Comparison of ENCODE assay signal across 20 cellular contexts in the genomic region with DNA sequence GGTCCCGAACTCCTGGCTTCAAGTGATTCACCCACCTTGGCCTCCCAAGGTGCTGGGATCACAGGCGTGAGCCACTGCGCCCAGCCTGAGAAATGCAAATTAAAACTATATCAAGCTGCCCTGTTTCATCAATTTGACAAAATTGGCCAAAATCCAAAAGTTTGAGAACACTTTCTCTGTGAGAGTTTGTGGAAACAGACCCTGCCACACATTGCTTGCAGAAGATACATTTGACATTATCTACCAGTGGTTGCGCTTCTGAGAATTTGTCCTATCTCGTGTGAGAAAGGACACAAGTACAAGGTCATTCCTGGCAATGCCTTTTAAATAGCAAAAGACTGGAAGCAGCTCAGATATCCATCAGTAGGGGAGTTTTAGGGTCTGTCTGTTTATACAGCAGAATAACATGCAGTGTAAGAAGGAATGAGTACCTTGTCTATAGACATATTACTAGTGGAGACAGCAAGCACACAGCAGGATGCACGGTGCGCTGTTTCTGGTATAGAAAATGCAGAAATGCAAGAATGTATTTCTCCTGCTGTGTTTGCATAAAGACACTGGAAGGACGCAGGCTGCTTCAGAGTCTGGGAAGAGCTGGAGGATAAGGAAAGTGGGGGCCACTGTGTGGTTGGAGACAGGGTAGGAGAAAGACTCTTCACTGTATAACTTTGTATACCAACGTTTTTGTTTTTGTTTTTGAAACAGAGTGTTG. TPM values are rescaled to one million over a fixed set of nuclear protein-coding genes. Genes with fewer than 3 reads are reported as not detected.
DNase-seq lines count a peak whose midpoint lies in the region; ATAC-seq and TF ChIP-seq lines count a peak whose summit lies in the region.
"Had no signal": no experiment of that assay in that cellular context is flagged by ENCODE, and none has a peak within 500 bp of the region (broad histone marks: within the 10 kb centered on the region; RNA-seq: fewer than 3 reads in every experiment).

No MANE protein-coding gene starts in this region.

- H3K4me1 Mint-ChIP-seq in activated naive CD4-positive, alpha-beta T cell treated with anti-CD3 and anti-CD28 coated beads for 36 hours (ENCODE audit: low read depth) = peaks cover 32% of the 10 kb centered on the region
- H3K4me1 Mint-ChIP-seq in activated B cell treated with CpG ODN at 0.5 μM for 24 hours = peaks cover 37% of the 10 kb centered on the region
- peaks cover 25 to 53% (median 40%) of the 10 kb centered on the region in 4 donors for H3K4me1 Mint-ChIP-seq in naive thymus-derived CD8-positive, alpha-beta T cell

- H3K4me3 ChIP-seq in HEK293 (ENCODE audit: low read depth, low read length) = no peak overlapping the region
- H3K4me3 ChIP-seq: coronary artery, uterus had no signal

- no peaks in the 10 kb centered on the region; a peak in 1 of 3 replicates for H3K36me3 ChIP-seq in HEK293 (ENCODE audit: control insufficient read depth in 2 of 2, insufficient read depth in 1 of 2, low read length in 2 of 2)
- H3K36me3 ChIP-seq: uterus had no signal

- no peak for TF ChIP-seq CTCF in HEK293 (tag by site-specific recombination; IDR thresholded peaks at IDR 0.05)
- TF ChIP-seq CTCF in activated B cell treated with CpG ODN at 0.5 μM for 24 hours (IDR thresholded peaks at IDR 0.05) = no peak

- CTCF ChIA-PET in activated naive CD4-positive, alpha-beta T cell treated with anti-CD3 and anti-CD28 coated beads for 36 hours (lab: Charles Lee) = no interaction called here
- CTCF ChIA-PET in HEK293 (lab: Yijun Ruan, JAX) (interaction anchor here (0.6 to 1.1 kb wide), 3 partner anchors 62 to 67 kb away, joined by 3 to 4 read pairs (median 3); no protein-coding TSS in a partner anchor), activated B cell treated with CpG ODN at 0.5 μM for 24 hours (lab: Charles Lee) (no interaction called here)

- H3K4me3 Mint-ChIP-seq in activated naive CD4-positive, alpha-beta T cell treated with anti-CD3 and anti-CD28 coated beads for 36 hours = peak overlapping the region; percentile 38
- peak overlapping the region; percentile 53 for H3K4me3 Mint-ChIP-seq in activated B cell treated with CpG ODN at 0.5 μM for 24 hours
- H3K4me3 Mint-ChIP-seq in naive thymus-derived CD8-positive, alpha-beta T cell = peak overlapping the region in 8 of 10 donors; percentile 40 to 80 (median 64)

- no peaks in the 10 kb centered on the region for H3K9me3 Mint-ChIP-seq in activated naive CD4-positive, alpha-beta T cell treated with anti-CD3 and anti-CD28 coated beads for 36 hours
- H3K9me3 Mint-ChIP-seq in activated naive CD4-positive, alpha-beta T cell treated with anti-CD3 and anti-CD28 coated beads, Interleukin-2, amount 50 U/mL, for 72 hours = peaks cover 0 to 3% of the 10 kb centered on the region in 2 donors
- no peaks in the 10 kb centered on the region for H3K9me3 Mint-ChIP-seq in activated B cell treated with CpG ODN at 0.5 μM for 24 hours
- no peaks in the 10 kb centered on the region for H3K9me3 Mint-ChIP-seq in naive thymus-derived CD8-positive, alpha-beta T cell

- H3K9me3 ChIP-seq in HEK293 (ENCODE audit: control insufficient read depth, insufficient read depth, low read depth, low read length) = no peaks in the 10 kb centered on the region
- H3K9me3 ChIP-seq: uterus had no signal

- peak overlapping the region; percentile 78 for H3K27ac Mint-ChIP-seq in activated naive CD4-positive, alpha-beta T cell treated with anti-CD3 and anti-CD28 coated beads for 36 hours
- peak overlapping the region in 1 of 2 donors; percentile 75 for H3K27ac Mint-ChIP-seq in activated naive CD4-positive, alpha-beta T cell treated with anti-CD3 and anti-CD28 coated beads, Interleukin-2, amount 50 U/mL, for 72 hours
- peak overlapping the region; percentile 88 for H3K27ac Mint-ChIP-seq in activated B cell treated with CpG ODN at 0.5 μM for 24 hours
- peak overlapping the region; percentile 69 to 95 (median 88) for H3K27ac Mint-ChIP-seq in naive thymus-derived CD8-positive, alpha-beta T cell

- no peaks in the 10 kb centered on the region for H3K27me3 Mint-ChIP-seq in activated naive CD4-positive, alpha-beta T cell treated with anti-CD3 and anti-CD28 coated beads for 36 hours (ENCODE audit: low read depth)
- no peaks in the 10 kb centered on the region for H3K27me3 Mint-ChIP-seq in activated B cell treated with CpG ODN at 0.5 μM for 24 hours
- peaks cover 0 to 3% (median 0%) of the 10 kb centered on the region in 5 donors for H3K27me3 Mint-ChIP-seq in naive thymus-derived CD8-positive, alpha-beta T cell

- H3K27ac ChIP-seq in HEK293 (ENCODE audit: extremely low read depth, low read depth, low read length) = no peak overlapping the region
- H3K27ac ChIP-seq: coronary artery, uterus had no signal

- ATAC-seq in activated naive CD4-positive, alpha-beta T cell treated with anti-CD3 and anti-CD28 coated beads, Interleukin-2, amount 50 U/mL, for 72 hours = no peak
- ATAC-seq in activated B cell treated with CpG ODN at 0.5 μM for 24 hours (ENCODE audit: low read depth) = no peak
- no peak for ATAC-seq in naive thymus-derived CD8-positive, alpha-beta T cell
- ATAC-seq in GM21381 (IDR thresholded peaks at IDR 0.05; ENCODE audit: unreplicated experiment) = no peak
- ATAC-seq: left cardiac atrium had no signal

- no peak for DNase-seq in activated naive CD4-positive, alpha-beta T cell treated with anti-CD3 and anti-CD28 coated beads for 36 hours
- no peak for DNase-seq in activated naive CD4-positive, alpha-beta T cell treated with anti-CD3 and anti-CD28 coated beads, Interleukin-2, amount 50 U/mL, for 72 hours (ENCODE audit: low spot score in 2 of 2)
- DNase-seq in activated B cell treated with CpG ODN at 0.5 μM for 24 hours (no peak), NCI-H82 (lab: John Stamatoyannopoulos, UW) (no peak), hippocampal formation (lab: John Stamatoyannopoulos, UW) (no peak)
- no peak for DNase-seq in naive thymus-derived CD8-positive, alpha-beta T cell
- DNase-seq: ACHN; activated CD4-positive, alpha-beta T cell treated with anti-CD3 and anti-CD28 coated beads, Interleukin-2, amount 50 U/mL, for 4 hours; Calu3; left cardiac atrium; NCI-H2081 treated with DMSO at 0.1 percent for 48 hours; NCI-H524 treated with DMSO at 0.1 percent for 48 hours; nucleus accumbens; retina; uterus had no signal

- H3K36me3 Mint-ChIP-seq in activated naive CD4-positive, alpha-beta T cell treated with anti-CD3 and anti-CD28 coated beads for 36 hours (ENCODE audit: low read depth) = peaks cover 1% of the 10 kb centered on the region
- H3K36me3 Mint-ChIP-seq in activated naive CD4-positive, alpha-beta T cell treated with anti-CD3 and anti-CD28 coated beads, Interleukin-2, amount 50 U/mL, for 72 hours = peaks cover 0 to 6% of the 10 kb centered on the region in 2 donors
- peaks cover 8% of the 10 kb centered on the region for H3K36me3 Mint-ChIP-seq in activated B cell treated with CpG ODN at 0.5 μM for 24 hours (ENCODE audit: low read depth)
- peaks cover 0 to 3% (median 0%) of the 10 kb centered on the region in 3 donors for H3K36me3 Mint-ChIP-seq in naive thymus-derived CD8-positive, alpha-beta T cell

- H3K4me1 ChIP-seq in HEK293 (ENCODE audit: control insufficient read depth, insufficient read depth, low read length) = peaks cover under 1% of the 10 kb centered on the region; the same call in 1 of the 2 replicates
- H3K4me1 ChIP-seq: uterus had no signal

- POLR2A ChIA-PET in HEK293 (lab: Yijun Ruan, JAX) = interaction anchor here (2.7 kb wide), 1 partner anchor 47 kb away, joined by 11 read pairs; a partner anchor contains a TSS
- POLR2A ChIA-PET in activated B cell treated with CpG ODN at 0.5 μM for 24 hours (lab: Charles Lee) = no interaction called here
- POLR2A ChIA-PET in naive thymus-derived CD8-positive, alpha-beta T cell (lab: Charles Lee) = interaction anchor here (1.1 kb wide), 1 partner anchor 47 kb away, joined by 3 read pairs; no protein-coding TSS in a partner anchor

- intact Hi-C loops in activated naive CD4-positive, alpha-beta T cell treated with anti-CD3 and anti-CD28 coated beads for 36 hours (cut with micrococcal nuclease) = loop anchor here (10.0 kb wide), 1 partner anchor 1359 kb away; a partner anchor contains a TSS
- intact Hi-C loops in activated B cell treated with CpG ODN at 0.5 μM for 24 hours (cut with micrococcal nuclease) = loop anchor here (1.0 to 10.0 kb wide), 2 partner anchors 279 to 1259 kb away; no protein-coding TSS in a partner anchor

TF ChIP-seq in HEK293, 187 proteins besides CTCF, POLR2A, EP300 and RAD21:
- TF ChIP-seq MZF1 (tag by site-specific recombination; IDR thresholded peaks at IDR 0.05; ENCODE audit: borderline replicate concordance) (peak; percentile 98), HOXA7 (CRISPR knock-in tag; IDR thresholded peaks at IDR 0.05; ENCODE audit: borderline replicate concordance) (no peak), ZIC2 (tag by site-specific recombination; IDR thresholded peaks at IDR 0.05) (0 out of 2 replicates have a peak, but pooled peaks have one; percentile 23)

RNA-seq across cellular contexts. Expression of a gene that starts 4.3 kb away (rescaled TPM):
- total RNA-seq in activated naive CD4-positive, alpha-beta T cell treated with anti-CD3 and anti-CD28 coated beads for 36 hours = 10 to 100 TPM; 17.7 TPM
- 10 to 100 TPM; 12.5 to 13.0 TPM for total RNA-seq in activated naive CD4-positive, alpha-beta T cell treated with anti-CD3 and anti-CD28 coated beads, Interleukin-2, amount 50 U/mL, for 72 hours
- 21.0 and 22.9 TPM in 2 replicates for total RNA-seq in activated B cell treated with CpG ODN at 0.5 μM for 24 hours
- 10 to 100 TPM; 26.5 to 27.4 TPM for total RNA-seq in naive thymus-derived CD8-positive, alpha-beta T cell
- 10 to 100 TPM; 18.1 to 23.3 (median 21.5) TPM for polyA plus RNA-seq in naive thymus-derived CD8-positive, alpha-beta T cell

RNA-seq across cellular contexts. Expression of a gene that starts 16.1 kb away (rescaled TPM):
- total RNA-seq in activated naive CD4-positive, alpha-beta T cell treated with anti-CD3 and anti-CD28 coated beads for 36 hours = not detected
- total RNA-seq in activated naive CD4-positive, alpha-beta T cell treated with anti-CD3 and anti-CD28 coated beads, Interleukin-2, amount 50 U/mL, for 72 hours = not detected
- total RNA-seq in activated B cell treated with CpG ODN at 0.5 μM for 24 hours = not detected in 2 replicates
- not detected for total RNA-seq in naive thymus-derived CD8-positive, alpha-beta T cell
- not detected for polyA plus RNA-seq in naive thymus-derived CD8-positive, alpha-beta T cell
- total RNA-seq: Calu3, fibroblast of villous mesenchyme, left cardiac atrium, mononuclear cell, uterus had no signal

RNA-seq across cellular contexts. Expression of a gene that starts 47.2 kb away (rescaled TPM):
- total RNA-seq in activated naive CD4-positive, alpha-beta T cell treated with anti-CD3 and anti-CD28 coated beads for 36 hours = 10 to 100 TPM; 37.4 to 41.6 TPM
- total RNA-seq in activated naive CD4-positive, alpha-beta T cell treated with anti-CD3 and anti-CD28 coated beads, Interleukin-2, amount 50 U/mL, for 72 hours = 10 to 100 TPM; 24.2 to 39.3 TPM
- 19.6 and 20.1 TPM in 2 replicates for total RNA-seq in activated B cell treated with CpG ODN at 0.5 μM for 24 hours
- 10 to 100 TPM; 47.1 to 47.2 TPM for total RNA-seq in naive thymus-derived CD8-positive, alpha-beta T cell
- polyA plus RNA-seq in naive thymus-derived CD8-positive, alpha-beta T cell = 10 to 100 TPM; 67.9 to 91.5 (median 81.1) TPM
